17 cellular contexts compared by ENCODE assay signal in the genomic region with DNA sequence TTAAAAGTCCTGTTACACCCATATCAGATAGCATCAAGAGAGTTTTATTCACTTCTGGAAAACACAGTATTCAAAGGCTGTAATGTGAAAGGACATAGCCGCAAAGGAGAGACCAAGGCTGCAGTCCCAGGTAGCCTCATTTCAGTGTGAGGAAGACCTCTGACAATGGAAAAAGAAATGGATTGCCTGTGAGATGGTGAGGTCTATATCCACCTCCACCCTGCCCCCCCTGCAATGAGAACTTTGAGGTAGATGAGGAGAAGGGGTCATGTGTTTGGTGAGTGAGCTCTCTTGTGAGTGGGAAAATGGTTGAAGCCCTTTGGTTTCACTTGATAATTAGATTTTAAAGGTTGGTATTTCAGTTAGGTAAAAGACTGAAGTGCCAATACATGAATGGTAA. TPM values are rescaled to one million over a fixed set of nuclear protein-coding genes. Genes with fewer than 3 reads are reported as not detected.
DNase-seq lines count a peak whose midpoint lies in the region; ATAC-seq and TF ChIP-seq lines count a peak whose summit lies in the region.
"Had no signal": no experiment of that assay in that cellular context is flagged by ENCODE, and none has a peak within 500 bp of the region (broad histone marks: within the 10 kb centered on the region; RNA-seq: fewer than 3 reads in every experiment).

No MANE protein-coding gene starts in this region.

- no peaks in the 10 kb centered on the region for H3K9me3 Mint-ChIP-seq in activated T-cell treated with anti-CD3 and anti-CD28 coated beads, Interleukin-2, amount 50 U/mL, for 24 hours
- H3K9me3 Mint-ChIP-seq in T-cell (no peaks in the 10 kb centered on the region), endodermal cell (no peaks in the 10 kb centered on the region)
- H3K9me3 Mint-ChIP-seq in stimulated activated naive CD8-positive, alpha-beta T cell treated with anti-CD3 and anti-CD28 coated beads, Interleukin-15, amount 100 ng/mL, for 72 hours = no peaks in the 10 kb centered on the region

- H3K4me1 ChIP-seq in endodermal cell (ENCODE audit: control insufficient read depth, insufficient read depth, low read length) (peaks cover 11% of the 10 kb centered on the region), Peyer's patch (peaks cover 0 to 45% (median 5%) of the 10 kb centered on the region in 4 donors)

- H3K27ac ChIP-seq in endodermal cell (ENCODE audit: low read depth, low read length) (no peak overlapping the region), Peyer's patch (no peak overlapping the region)
- H3K27ac ChIP-seq: colonic mucosa, HL-60, pancreas had no signal

- H3K4me3 Mint-ChIP-seq in activated T-cell treated with anti-CD3 and anti-CD28 coated beads, Interleukin-2, amount 50 U/mL, for 24 hours = peak overlapping the region; percentile 96
- H3K4me3 Mint-ChIP-seq in T-cell (peak overlapping the region; percentile 7 to 97 (median 96)), endodermal cell (peak overlapping the region; percentile 97)
- peak overlapping the region; percentile 92 for H3K4me3 Mint-ChIP-seq in stimulated activated naive CD8-positive, alpha-beta T cell treated with anti-CD3 and anti-CD28 coated beads, Interleukin-15, amount 100 ng/mL, for 72 hours

- TF ChIP-seq POLR2A in Peyer's patch (IDR thresholded peaks at IDR 0.05) = no peak

- peak overlapping the region; percentile 79 for H3K27ac Mint-ChIP-seq in activated T-cell treated with anti-CD3 and anti-CD28 coated beads, Interleukin-2, amount 50 U/mL, for 24 hours
- H3K27ac Mint-ChIP-seq in T-cell (peak overlapping the region; percentile 21 to 69), endodermal cell (no peak overlapping the region)
- H3K27ac Mint-ChIP-seq in stimulated activated naive CD8-positive, alpha-beta T cell treated with anti-CD3 and anti-CD28 coated beads, Interleukin-15, amount 100 ng/mL, for 72 hours = peak overlapping the region in 1 of 2 donors; percentile 67
- H3K27ac Mint-ChIP-seq: GM23338 had no signal

- WGBS in endodermal cell (ENCODE audit: insufficient coverage in 1 of 2, insufficient read length in 1 of 2), 2 experiments = 94% methylated on average over 1 of the region's 1 CpG; no CpG with 5 or more reads in 1 of the 2 experiments

- H3K27me3 Mint-ChIP-seq in activated T-cell treated with anti-CD3 and anti-CD28 coated beads, Interleukin-2, amount 50 U/mL, for 24 hours = no peaks in the 10 kb centered on the region
- no peaks in the 10 kb centered on the region for H3K27me3 Mint-ChIP-seq in T-cell
- H3K27me3 Mint-ChIP-seq in endodermal cell (ENCODE audit: insufficient read depth) = no peaks in the 10 kb centered on the region
- no peaks in the 10 kb centered on the region for H3K27me3 Mint-ChIP-seq in stimulated activated naive CD8-positive, alpha-beta T cell treated with anti-CD3 and anti-CD28 coated beads, Interleukin-15, amount 100 ng/mL, for 72 hours

- peaks cover 51% of the 10 kb centered on the region for H3K36me3 ChIP-seq in endodermal cell (ENCODE audit: control insufficient read depth, insufficient read depth, low read length)
- peaks cover 0 to 4% (median 0%) of the 10 kb centered on the region in 3 donors for H3K36me3 ChIP-seq in Peyer's patch
- H3K36me3 ChIP-seq: colonic mucosa, pancreas, upper lobe of right lung had no signal

- CTCF ChIA-PET in T-cell (lab: Charles Lee) = interaction anchor here in 1 of 2 donors (1.3 kb wide), 1 partner anchor 271 kb away, joined by 3 read pairs; no protein-coding TSS in a partner anchor

- TF ChIP-seq CTCF in endodermal cell (conservative IDR thresholded peaks at IDR 0.05) = no peak
- TF ChIP-seq CTCF in Peyer's patch (IDR thresholded peaks at IDR 0.05) = no peak

- peaks cover 74% of the 10 kb centered on the region for H3K36me3 Mint-ChIP-seq in activated T-cell treated with anti-CD3 and anti-CD28 coated beads, Interleukin-2, amount 50 U/mL, for 24 hours (ENCODE audit: low read depth)
- H3K36me3 Mint-ChIP-seq in T-cell (peaks cover 47% of the 10 kb centered on the region), endodermal cell (ENCODE audit: low read depth) (peaks cover 44% of the 10 kb centered on the region)

- H3K27me3 ChIP-seq in endodermal cell (ENCODE audit: control insufficient read depth, insufficient read depth, low read length, poor library complexity, severe bottlenecking) (no peaks in the 10 kb centered on the region), Peyer's patch (no peaks in the 10 kb centered on the region)
- H3K27me3 ChIP-seq: colonic mucosa, pancreas, upper lobe of right lung had no signal

- H3K9me3 ChIP-seq in endodermal cell (ENCODE audit: control insufficient read depth, low read length) (no peaks in the 10 kb centered on the region), Peyer's patch (no peaks in the 10 kb centered on the region)
- H3K9me3 ChIP-seq: colonic mucosa, pancreas, upper lobe of right lung had no signal

- POLR2A ChIA-PET in T-cell (lab: Charles Lee) = interaction anchor here (1.2 to 2.2 kb wide), 3 partner anchors 16 to 128 kb away, joined by 3 to 5 read pairs (median 4); no protein-coding TSS in a partner anchor

- H3K4me1 Mint-ChIP-seq in activated T-cell treated with anti-CD3 and anti-CD28 coated beads, Interleukin-2, amount 50 U/mL, for 24 hours (ENCODE audit: low read depth) = peaks cover 75% of the 10 kb centered on the region
- H3K4me1 Mint-ChIP-seq in T-cell (peaks cover 77 to 85% (median 77%) of the 10 kb centered on the region in 3 donors), endodermal cell (peaks cover 68% of the 10 kb centered on the region)
- H3K4me1 Mint-ChIP-seq in stimulated activated naive CD8-positive, alpha-beta T cell treated with anti-CD3 and anti-CD28 coated beads, Interleukin-15, amount 100 ng/mL, for 72 hours = peaks cover 85% of the 10 kb centered on the region

- no peak for ATAC-seq in T-cell (replicated peaks in 1 of 4)
- no peak for ATAC-seq in stimulated activated naive CD8-positive, alpha-beta T cell treated with anti-CD3 and anti-CD28 coated beads, Interleukin-15, amount 100 ng/mL, for 72 hours
- ATAC-seq in GM18498 (IDR thresholded peaks at IDR 0.05; ENCODE audit: unreplicated experiment) = no peak
- ATAC-seq: activated CD4-positive, CD25-positive, alpha-beta regulatory T cell treated with anti-CD3 and anti-CD28 coated beads, Interleukin-2, amount 50 U/mL, for 24 hours; GM23338; pancreas; upper lobe of right lung had no signal

- DNase-seq in activated T-cell treated with anti-CD3 and anti-CD28 coated beads, Interleukin-2, amount 50 U/mL, for 24 hours = no peak
- DNase-seq in activated T-cell treated with anti-CD3 and anti-CD28 coated beads for 4 hours (no peak), T-cell (no peak), endodermal cell (no peak), A172 (ENCODE audit: low spot score) (no peak), Peyer's patch (no peak)
- DNase-seq in stimulated activated naive CD8-positive, alpha-beta T cell treated with anti-CD3 and anti-CD28 coated beads, Interleukin-15, amount 100 ng/mL, for 72 hours = no peak
- DNase-seq: colonic mucosa; DMS53; NK-92 treated with Interleukin-12 subunit alpha and Interleukin-12 subunit beta, amount 100 ng/mL, for 24 hours; pancreas; upper lobe of right lung had no signal

- H3K4me3 ChIP-seq in endodermal cell (ENCODE audit: low read length) = peak overlapping the region; percentile 91
- H3K4me3 ChIP-seq in Peyer's patch = no peak overlapping the region
- H3K4me3 ChIP-seq: GM23338, lung, pancreas had no signal

- H3K9ac ChIP-seq in endodermal cell (ENCODE audit: extremely low read depth, low read length, poor library complexity, severe bottlenecking) = no peak overlapping the region

RNA-seq across cellular contexts. Expression of a gene that starts 3.5 kb away (rescaled TPM):
- total RNA-seq in T-cell (10 to 100 TPM; 29.0 to 98.1 (median 75.0) TPM), endodermal cell (100 to 1,000 TPM; 221 to 282 TPM), Peyer's patch (10 to 100 TPM; 20.3 to 29.7 (median 22.7) TPM)
- 154 TPM for polyA plus RNA-seq in endodermal cell (2013, experiment 1 of 2)
- polyA plus RNA-seq in endodermal cell (2013, experiment 2 of 2) = 161 TPM
- total RNA-seq in A172 (2014; rRNA removed; shearing (Covaris generic)) = 55.4 and 62.2 TPM in 2 replicates

RNA-seq across cellular contexts. Expression of a gene that starts 3.5 kb away (rescaled TPM):
- 10 to 100 TPM in 4 of 5 donors, 1 to 10 TPM in 1; 7.6 to 38.5 (median 25.4) TPM for total RNA-seq in T-cell
- total RNA-seq in endodermal cell = 10 to 100 TPM; 41.9 to 57.2 TPM
- polyA plus RNA-seq in endodermal cell (2013, experiment 1 of 2) = 13.8 TPM
- polyA plus RNA-seq in endodermal cell (2013, experiment 2 of 2) = 13.9 TPM
- 21.7 and 22.6 TPM in 2 replicates for total RNA-seq in A172 (2014; rRNA removed; shearing (Covaris generic))
- 10 to 100 TPM; 15.8 to 20.5 (median 17.7) TPM for total RNA-seq in Peyer's patch
